Comparison of ENCODE assay signal across 8 cellular contexts in genomic region chr9:94726495-94727191, GRCh38. TPM values are rescaled to one million over a fixed set of nuclear protein-coding genes. Genes with fewer than 3 reads are reported as not detected.
A peak's percentile ranks its signal among the peaks of the same experiment; 100 is the strongest.
DNase-seq lines count a peak whose midpoint lies in the region; ATAC-seq and TF ChIP-seq lines count a peak whose summit lies in the region.

Gene AOPEP, plus strand, starts transcription at chr9:94726699. Its CDS starts 33,085 bp downstream, at chr9:94759784.

- no peaks in the 10 kb centered on the region for H3K79me1 ChIP-seq in H9 (ENCODE audit: insufficient read depth, low read depth, low read length, poor library complexity, severe bottlenecking)

- peaks cover 2 to 8% of the 10 kb centered on the region in 2 experiments; a peak in 1 of 4 replicates for H3K4me1 Mint-ChIP-seq in H9
- H3K4me1 Mint-ChIP-seq in nephron progenitor cell, result peaks cover 20% of the 10 kb centered on the region
- H3K4me1 Mint-ChIP-seq in stimulated activated naive CD8-positive, alpha-beta T cell treated with anti-CD3 and anti-CD28 coated beads, Interleukin-15, amount 100 ng/mL, for 72 hours, result peaks cover 9% of the 10 kb centered on the region

- H3K4me3 Mint-ChIP-seq in H9 (peak within 1 kb of the TSS; percentile 99 to 100), nephron progenitor cell (peak within 1 kb of the TSS; percentile 99)
- H3K4me3 Mint-ChIP-seq in stimulated activated naive CD8-positive, alpha-beta T cell treated with anti-CD3 and anti-CD28 coated beads, Interleukin-15, amount 100 ng/mL, for 72 hours, result peak within 1 kb of the TSS; percentile 95 to 100

- no peaks in the 10 kb centered on the region for H4K20me1 ChIP-seq in H9 (ENCODE audit: control insufficient read depth, insufficient read depth, insufficient read length)

- no peak within 1 kb of the TSS for H4K91ac ChIP-seq in H9 (ENCODE audit: insufficient read length, low read depth, low read length)

- H2AK5ac ChIP-seq in H9 (ENCODE audit: insufficient read length, low read length), result no peak within 1 kb of the TSS

- H3K4me2 ChIP-seq in H9 (ENCODE audit: insufficient read depth, insufficient read length, low read length), result peak within 1 kb of the TSS; percentile 87

- H2BK15ac ChIP-seq in H9 (ENCODE audit: low read depth, low read length), result no peak within 1 kb of the TSS

- TF ChIP-seq CTCF in H9 (conservative IDR thresholded peaks at IDR 0.05) (no peak), nephron progenitor cell (IDR thresholded peaks at IDR 0.05) (no peak)

- H3K9ac ChIP-seq in H9 (ENCODE audit: extremely low read depth, insufficient read length, low read length), result peak within 1 kb of the TSS; percentile 67

- H3K27ac ChIP-seq in H9 (ENCODE audit: insufficient read length, low read depth, low read length), result no peak within 1 kb of the TSS

- no peak within 1 kb of the TSS for H2BK120ac ChIP-seq in H9 (ENCODE audit: low read depth, low read length, poor library complexity, severe bottlenecking)

- no peak within 1 kb of the TSS for H3T11ph ChIP-seq in H9 (ENCODE audit: low read length)

- H2BK20ac ChIP-seq in H9 (ENCODE audit: low read depth, low read length, poor library complexity, severe bottlenecking), result no peak within 1 kb of the TSS

- no peaks in the 10 kb centered on the region for H3K9me3 Mint-ChIP-seq in H9
- H3K9me3 Mint-ChIP-seq in nephron progenitor cell, result peaks cover 11% of the 10 kb centered on the region
- H3K9me3 Mint-ChIP-seq in stimulated activated naive CD8-positive, alpha-beta T cell treated with anti-CD3 and anti-CD28 coated beads, Interleukin-15, amount 100 ng/mL, for 72 hours, result no peaks in the 10 kb centered on the region

- no peak within 1 kb of the TSS for H2BK12ac ChIP-seq in H9 (ENCODE audit: insufficient read length, low read depth, low read length)

- H4K8ac ChIP-seq in H9 (replicated peaks; ENCODE audit: insufficient read length, low read depth, low read length), result peak within 1 kb of the TSS; percentile 69

- peak within 1 kb of the TSS; percentile 10 for H4K5ac ChIP-seq in H9 (ENCODE audit: insufficient read length, low read depth, low read length)

- no peaks in the 10 kb centered on the region; the same call in 1 of the 2 replicates for H3K79me2 ChIP-seq in H9 (ENCODE audit: insufficient read depth, low read length)

- no peaks in the 10 kb centered on the region for H3K27me3 ChIP-seq in H9 (ENCODE audit: insufficient read depth, low read length)
- no peaks in the 10 kb centered on the region for H3K27me3 ChIP-seq in MG63

- no peaks in the 10 kb centered on the region for H3K9me3 ChIP-seq in H9 (ENCODE audit: control insufficient read depth, low read depth, low read length)
- no peaks in the 10 kb centered on the region for H3K9me3 ChIP-seq in MG63

- H3K36me3 ChIP-seq in MG63, result peaks cover 2% of the 10 kb centered on the region; the same call in 1 of the 2 replicates

- H2BK5ac ChIP-seq in H9 (ENCODE audit: insufficient read length, low read length), result no peak within 1 kb of the TSS

- H3K27me3 Mint-ChIP-seq in H9 (ENCODE audit: low read depth) (no peaks in the 10 kb centered on the region), nephron progenitor cell (ENCODE audit: low read depth, poor library complexity) (peaks cover 18% of the 10 kb centered on the region)
- peaks cover 6% of the 10 kb centered on the region for H3K27me3 Mint-ChIP-seq in stimulated activated naive CD8-positive, alpha-beta T cell treated with anti-CD3 and anti-CD28 coated beads, Interleukin-15, amount 100 ng/mL, for 72 hours

- H3K23ac ChIP-seq in H9 (ENCODE audit: insufficient read length, low read depth, low read length), result no peak within 1 kb of the TSS

- H3K14ac ChIP-seq in H9 (ENCODE audit: insufficient read depth, low read length), result peak within 1 kb of the TSS; percentile 90

- H2AFZ ChIP-seq in H9 (ENCODE audit: low read length), result no peak within 1 kb of the TSS

- no peaks in the 10 kb centered on the region; the same call in 1 of the 2 replicates for H3K4me1 ChIP-seq in H9 (ENCODE audit: insufficient read depth, low read length)

- no CpG with 5 or more reads among the region's 52 CpGs for WGBS in H9 (ENCODE audit: extremely low coverage, insufficient read length, low lambda C conversion rate)

- H3K27ac Mint-ChIP-seq in H9 (peak within 1 kb of the TSS; percentile 94 to 99 (median 97)), nephron progenitor cell (peak within 1 kb of the TSS; percentile 98)
- peak within 1 kb of the TSS; percentile 97 to 100 for H3K27ac Mint-ChIP-seq in stimulated activated naive CD8-positive, alpha-beta T cell treated with anti-CD3 and anti-CD28 coated beads, Interleukin-15, amount 100 ng/mL, for 72 hours

- peak within 1 kb of the TSS; percentile 39 for H3K18ac ChIP-seq in H9 (ENCODE audit: insufficient read length, low read depth, low read length)

- H3K56ac ChIP-seq in H9 (ENCODE audit: insufficient read length, low read depth, low read length), result no peak within 1 kb of the TSS

- DNase-seq in ELR (ENCODE audit: low read depth), result peak; percentile 97
- peak; percentile 97 for DNase-seq in H9
- DNase-seq in MG63, result peak; percentile 97
- peak; percentile 85 for DNase-seq in SHP77 treated with DMSO at 0.1 percent for 48 hours (lab: John Stamatoyannopoulos, UW)
- peak; percentile 99 for DNase-seq in activated gamma-delta T cell (lab: John Stamatoyannopoulos, UW)
- DNase-seq in fibroblast of the conjunctiva (ENCODE audit: low read depth), result peak; percentile 90
- peak; percentile 99 for DNase-seq in nephron progenitor cell
- DNase-seq in stimulated activated naive CD8-positive, alpha-beta T cell treated with anti-CD3 and anti-CD28 coated beads, Interleukin-15, amount 100 ng/mL, for 72 hours, result peak; percentile 99

- peak within 1 kb of the TSS; percentile 90 for H3K4me3 ChIP-seq in MG63

- H3K4ac ChIP-seq in H9 (ENCODE audit: low read depth, low read length), result no peak within 1 kb of the TSS

- ATAC-seq in stimulated activated naive CD8-positive, alpha-beta T cell treated with anti-CD3 and anti-CD28 coated beads, Interleukin-15, amount 100 ng/mL, for 72 hours, result peak; percentile 99

- H3K36me3 Mint-ChIP-seq in H9 (ENCODE audit: insufficient read depth in 1 of 3, low read depth in 3 of 3) (peaks cover 0 to 3% (median 0%) of the 10 kb centered on the region in 3 experiments; a peak in 1 of 7 replicates), nephron progenitor cell (ENCODE audit: low read depth) (no peaks in the 10 kb centered on the region)

- H3K23me2 ChIP-seq in H9 (ENCODE audit: insufficient read length, low read depth, low read length, poor library complexity, severe bottlenecking), result peaks cover 2% of the 10 kb centered on the region

RNA-seq across cellular contexts. Expression of gene AOPEP, which starts in this region (rescaled TPM):
- total RNA-seq in H9 (2021), result 15.0 and 15.2 TPM in 2 replicates
- 91.4 and 150 TPM in 2 replicates for total RNA-seq in MG63 (2014; rRNA removed; shearing (Covaris generic); ENCODE audit: low replicate concordance)
